ENCODE assay signal across 27 cellular contexts in genomic region chr18:49544362-49544761, GRCh38. TPM values are rescaled to one million over a fixed set of nuclear protein-coding genes. Genes with fewer than 3 reads are reported as not detected.
A peak's percentile ranks its signal among the peaks of the same experiment; 100 is the strongest.
DNase-seq lines count a peak whose midpoint lies in the region; ATAC-seq, FAIRE-seq and TF ChIP-seq lines count a peak whose summit lies in the region.
"Had no signal": no experiment of that assay in that cellular context is flagged by ENCODE, and none has a peak within 500 bp of the region (broad histone marks: within the 10 kb centered on the region; RNA-seq: fewer than 3 reads in every experiment).

No MANE protein-coding gene starts in this region.

- no peaks in the 10 kb centered on the region for H3K36me3 ChIP-seq in left lung
- H3K36me3 ChIP-seq: BLaER1 treated with 17β-estradiol and CSF1 and Interleukin-3, amounts not matched to agents 10 nM and 100 nM had no signal

- peak; percentile 40 for DNase-seq in Daoy (ENCODE audit: low read depth)
- peak; percentile 62 for DNase-seq in HT1080 (ENCODE audit: low read depth)
- peak; percentile 8 for DNase-seq in RCC 7860 (ENCODE audit: low spot score)
- peak in 1 of 2 donors; percentile 30 for DNase-seq in foreskin keratinocyte
- no peak for DNase-seq in AG20443 (ENCODE audit: low spot score)
- no peak for DNase-seq in COLO829 (ENCODE audit: low spot score)
- no peak for DNase-seq in left lung
- DNase-seq: AML-193; CD4-positive, alpha-beta T cell; COR-L47; EL; GF-D8; H7; HFFc6; NCI-H2029; NCI-H446 treated with DMSO at 0.1 percent for 48 hours; NCI-H526; NCI-H82; SK-N-SH; SW 1271; T-helper 17 cell had no signal

- H3K27ac ChIP-seq in foreskin keratinocyte (no peak overlapping the region), left lung (no peak overlapping the region)
- H3K27ac ChIP-seq: BLaER1 treated with 17β-estradiol and CSF1 and Interleukin-3, amounts not matched to agents 10 nM and 100 nM had no signal

- TF ChIP-seq CTCF in foreskin keratinocyte (conservative IDR thresholded peaks at IDR 0.05): no peak
- no peak for TF ChIP-seq CTCF in left lung (IDR thresholded peaks at IDR 0.05)

- ATAC-seq in foreskin keratinocyte (peak; percentile 57), HG03139 (IDR thresholded peaks at IDR 0.05; ENCODE audit: unreplicated experiment) (no peak), left lung (no peak)
- ATAC-seq: Panc1, T-helper 17 cell had no signal

- no peaks in the 10 kb centered on the region for H3K9me3 ChIP-seq in left lung
- H3K9me3 ChIP-seq: BLaER1 treated with 17β-estradiol and CSF1 and Interleukin-3, amounts not matched to agents 10 nM and 100 nM; SK-N-SH had no signal

- peaks cover 11% of the 10 kb centered on the region for H3K4me1 ChIP-seq in foreskin keratinocyte
- H3K4me1 ChIP-seq in left lung: peaks cover 0 to 4% of the 10 kb centered on the region in 2 donors
- H3K4me1 ChIP-seq: BLaER1 treated with 17β-estradiol and CSF1 and Interleukin-3, amounts not matched to agents 10 nM and 100 nM had no signal

- no peak for FAIRE-seq in RCC 7860 (lab: Jason Lieb, UNC)
- FAIRE-seq: A204.1, GM19239 had no signal

- no peaks in the 10 kb centered on the region for H3K27me3 ChIP-seq in foreskin keratinocyte
- H3K27me3 ChIP-seq in left lung: peaks cover 0 to 3% of the 10 kb centered on the region in 2 donors
- H3K27me3 ChIP-seq: BLaER1 treated with 17β-estradiol and CSF1 and Interleukin-3, amounts not matched to agents 10 nM and 100 nM had no signal

- no peak overlapping the region for H3K4me3 ChIP-seq in left lung
- H3K4me3 ChIP-seq: BLaER1 treated with 17β-estradiol and CSF1 and Interleukin-3, amounts not matched to agents 10 nM and 100 nM had no signal

- intact Hi-C loops in left lung (cut with DNase I): no loop called here

RNA-seq across cellular contexts. Expression of gene LIPG, which starts 17.5 kb away (rescaled TPM):
- total RNA-seq in Daoy (2014; rRNA removed; shearing (Covaris generic)): 32.6 and 40.3 TPM in 2 replicates
- total RNA-seq in HT1080 (2014; rRNA removed; shearing (Covaris generic)): 0.43 and 0.53 TPM in 2 replicates
- 8.4 and 11.0 TPM in 2 replicates for polyA plus RNA-seq in HT1080 (2015; cell fraction: cytosol; rRNA removed)
- 30.3 and 36.8 TPM in 2 replicates for polyA plus RNA-seq in HT1080 (2015; cell fraction: nucleus; rRNA removed)
- total RNA-seq in foreskin keratinocyte (76.3 and 127 TPM in 2 replicates), left lung (10 to 100 TPM; 26.0 to 47.1 TPM)
- 28.8 and 38.0 TPM in 2 replicates for polyA plus RNA-seq in foreskin keratinocyte
- total RNA-seq: CD4-positive, alpha-beta T cell; HFFc6; T-helper 17 cell had no signal
- polyA plus RNA-seq: IgD-negative memory B cell had no signal

RNA-seq across cellular contexts. Expression of gene RPL17, which starts 52.1 kb away (rescaled TPM):
- 3,908 and 4,109 TPM in 2 replicates for total RNA-seq in Daoy (2014; rRNA removed; shearing (Covaris generic))
- total RNA-seq in HT1080 (2014; rRNA removed; shearing (Covaris generic)): 3,061 and 3,120 TPM in 2 replicates
- 3,661 and 3,835 TPM in 2 replicates for polyA plus RNA-seq in HT1080 (2015; cell fraction: cytosol; rRNA removed)
- polyA plus RNA-seq in HT1080 (2015; cell fraction: nucleus; rRNA removed): 1,409 and 1,549 TPM in 2 replicates
- total RNA-seq in foreskin keratinocyte (2,326 and 2,476 TPM in 2 replicates), left lung (1,000 to 10,000 TPM; 1,308 to 1,365 TPM)
- polyA plus RNA-seq in foreskin keratinocyte: 3,189 and 3,387 TPM in 2 replicates

RNA-seq across cellular contexts. Expression of gene C18orf32, which starts 57.3 kb away (rescaled TPM):
- total RNA-seq in Daoy (2014; rRNA removed; shearing (Covaris generic)): 36.1 and 57.9 TPM in 2 replicates
- total RNA-seq in HT1080 (2014; rRNA removed; shearing (Covaris generic)): 10.7 and 23.4 TPM in 2 replicates
- 69.3 and 70.2 TPM in 2 replicates for polyA plus RNA-seq in HT1080 (2015; cell fraction: cytosol; rRNA removed)
- 19.6 and 20.1 TPM in 2 replicates for polyA plus RNA-seq in HT1080 (2015; cell fraction: nucleus; rRNA removed)
- total RNA-seq in foreskin keratinocyte (19.7 and 25.4 TPM in 2 replicates), left lung (10 to 100 TPM; 65.2 to 78.6 TPM)
- polyA plus RNA-seq in foreskin keratinocyte: 29.8 and 30.1 TPM in 2 replicates

Comparison
In these comparisons a context has a peak if more than half of its experiments do, and no peak if none do; other contexts are left out.
1. DNase-seq: peak in Daoy (single experiment), HT1080 (single experiment) and RCC 7860 (single experiment); none in AG20443 (single experiment), COLO829 (single experiment) and left lung (0 of 2).
2. RNA of gene LIPG, which starts 17.5 kb away (total RNA-seq): 76.3 to 127 TPM in foreskin keratinocyte, 26.0 to 47.1 TPM in left lung and 32.6 to 40.3 TPM in Daoy; 0.43 to 0.53 TPM in HT1080; every median in the first group is over 10 times any median in the second.